2 cellular contexts compared by ENCODE assay signal in the genomic region with DNA sequence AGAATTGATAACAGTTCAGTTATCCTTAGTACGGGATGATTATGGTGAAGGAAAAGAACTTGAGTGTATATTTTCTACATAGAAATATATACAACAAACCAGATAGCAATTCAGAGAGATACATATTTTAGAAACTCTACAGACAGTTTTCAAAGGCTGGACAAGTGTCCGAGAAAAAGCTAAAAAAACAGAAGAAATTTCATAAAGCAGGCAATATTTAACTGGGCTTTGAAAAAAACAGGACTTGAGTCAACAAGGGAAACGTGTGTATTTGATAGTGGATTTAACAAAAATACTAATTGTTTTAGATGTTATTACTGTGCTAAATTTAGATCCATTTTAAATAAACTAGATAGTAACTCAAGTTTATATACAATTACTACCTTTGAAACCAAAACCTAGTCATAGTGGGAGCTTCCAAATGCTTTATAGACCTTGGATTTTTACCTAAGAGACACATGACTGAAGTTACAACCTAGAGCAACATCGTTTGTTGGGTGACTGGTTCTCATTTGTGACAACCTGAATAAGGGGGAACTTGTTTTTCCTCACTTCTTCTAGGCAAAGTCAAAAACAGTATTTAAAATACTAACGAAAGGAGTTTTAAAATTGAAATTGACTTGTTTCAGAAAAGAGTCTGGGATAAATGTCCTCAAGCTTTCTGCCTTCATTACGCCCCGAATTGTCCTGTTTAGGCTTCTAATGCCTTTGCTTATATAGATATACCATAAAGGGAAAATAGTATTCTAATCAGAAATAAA.
A peak's percentile ranks its signal among the peaks of the same experiment; 100 is the strongest.
TF ChIP-seq lines count a peak whose summit lies in the region.

No MANE protein-coding gene starts in this region.

TF ChIP-seq in A549, 52 proteins besides CTCF, POLR2A, EP300 and RAD21 (continued from another document):
- no peak for TF ChIP-seq ZFP36 (IDR thresholded peaks at IDR 0.05; ENCODE audit: borderline replicate concordance, partially characterized antibody)
- TF ChIP-seq, protein P1, sequence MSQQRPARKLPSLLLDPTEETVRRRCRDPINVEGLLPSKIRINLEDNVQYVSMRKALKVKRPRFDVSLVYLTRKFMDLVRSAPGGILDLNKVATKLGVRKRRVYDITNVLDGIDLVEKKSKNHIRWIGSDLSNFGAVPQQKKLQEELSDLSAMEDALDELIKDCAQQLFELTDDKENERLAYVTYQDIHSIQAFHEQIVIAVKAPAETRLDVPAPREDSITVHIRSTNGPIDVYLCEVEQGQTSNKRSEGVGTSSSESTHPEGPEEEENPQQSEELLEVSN (IDR thresholded peaks at IDR 0.05; ENCODE audit: borderline replicate concordance, low read depth): no peak

TF ChIP-seq in GM12878, 131 proteins besides CTCF, POLR2A, EP300 and RAD21:
- TF ChIP-seq, protein P2, sequence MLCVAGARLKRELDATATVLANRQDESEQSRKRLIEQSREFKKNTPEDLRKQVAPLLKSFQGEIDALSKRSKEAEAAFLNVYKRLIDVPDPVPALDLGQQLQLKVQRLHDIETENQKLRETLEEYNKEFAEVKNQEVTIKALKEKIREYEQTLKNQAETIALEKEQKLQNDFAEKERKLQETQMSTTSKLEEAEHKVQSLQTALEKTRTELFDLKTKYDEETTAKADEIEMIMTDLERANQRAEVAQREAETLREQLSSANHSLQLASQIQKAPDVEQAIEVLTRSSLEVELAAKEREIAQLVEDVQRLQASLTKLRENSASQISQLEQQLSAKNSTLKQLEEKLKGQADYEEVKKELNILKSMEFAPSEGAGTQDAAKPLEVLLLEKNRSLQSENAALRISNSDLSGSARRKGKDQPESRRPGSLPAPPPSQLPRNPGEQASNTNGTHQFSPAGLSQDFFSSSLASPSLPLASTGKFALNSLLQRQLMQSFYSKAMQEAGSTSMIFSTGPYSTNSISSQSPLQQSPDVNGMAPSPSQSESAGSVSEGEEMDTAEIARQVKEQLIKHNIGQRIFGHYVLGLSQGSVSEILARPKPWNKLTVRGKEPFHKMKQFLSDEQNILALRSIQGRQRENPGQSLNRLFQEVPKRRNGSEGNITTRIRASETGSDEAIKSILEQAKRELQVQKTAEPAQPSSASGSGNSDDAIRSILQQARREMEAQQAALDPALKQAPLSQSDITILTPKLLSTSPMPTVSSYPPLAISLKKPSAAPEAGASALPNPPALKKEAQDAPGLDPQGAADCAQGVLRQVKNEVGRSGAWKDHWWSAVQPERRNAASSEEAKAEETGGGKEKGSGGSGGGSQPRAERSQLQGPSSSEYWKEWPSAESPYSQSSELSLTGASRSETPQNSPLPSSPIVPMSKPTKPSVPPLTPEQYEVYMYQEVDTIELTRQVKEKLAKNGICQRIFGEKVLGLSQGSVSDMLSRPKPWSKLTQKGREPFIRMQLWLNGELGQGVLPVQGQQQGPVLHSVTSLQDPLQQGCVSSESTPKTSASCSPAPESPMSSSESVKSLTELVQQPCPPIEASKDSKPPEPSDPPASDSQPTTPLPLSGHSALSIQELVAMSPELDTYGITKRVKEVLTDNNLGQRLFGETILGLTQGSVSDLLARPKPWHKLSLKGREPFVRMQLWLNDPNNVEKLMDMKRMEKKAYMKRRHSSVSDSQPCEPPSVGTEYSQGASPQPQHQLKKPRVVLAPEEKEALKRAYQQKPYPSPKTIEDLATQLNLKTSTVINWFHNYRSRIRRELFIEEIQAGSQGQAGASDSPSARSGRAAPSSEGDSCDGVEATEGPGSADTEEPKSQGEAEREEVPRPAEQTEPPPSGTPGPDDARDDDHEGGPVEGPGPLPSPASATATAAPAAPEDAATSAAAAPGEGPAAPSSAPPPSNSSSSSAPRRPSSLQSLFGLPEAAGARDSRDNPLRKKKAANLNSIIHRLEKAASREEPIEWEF (IDR thresholded peaks at IDR 0.05; ENCODE audit: insufficient replicate concordance, low read depth, low read length): no peak
- no peak for TF ChIP-seq TBL1XR1 (IDR thresholded peaks at IDR 0.05; ENCODE audit: low read depth, low read length)
- 0 out of 2 replicates have a peak, but pooled peaks have one; percentile 44 for TF ChIP-seq CHD1 (IDR thresholded peaks at IDR 0.05; ENCODE audit: low read depth, low read length)
- peak; percentile 44 for TF ChIP-seq JUNB (IDR thresholded peaks at IDR 0.05)
- peak; percentile 21; the same call in 1 of the 2 replicates for TF ChIP-seq NKRF (conservative IDR thresholded peaks at IDR 0.05)
- no peak for TF ChIP-seq NR2C2 (IDR thresholded peaks at IDR 0.05; ENCODE audit: borderline replicate concordance, control insufficient read depth, insufficient read length, low read depth)
- TF ChIP-seq PML (IDR thresholded peaks at IDR 0.05; ENCODE audit: low read length): no peak
- no peak for TF ChIP-seq HDAC2 (IDR thresholded peaks at IDR 0.05)
